ENCODE assay signal across 10 cellular contexts in the genomic region with DNA sequence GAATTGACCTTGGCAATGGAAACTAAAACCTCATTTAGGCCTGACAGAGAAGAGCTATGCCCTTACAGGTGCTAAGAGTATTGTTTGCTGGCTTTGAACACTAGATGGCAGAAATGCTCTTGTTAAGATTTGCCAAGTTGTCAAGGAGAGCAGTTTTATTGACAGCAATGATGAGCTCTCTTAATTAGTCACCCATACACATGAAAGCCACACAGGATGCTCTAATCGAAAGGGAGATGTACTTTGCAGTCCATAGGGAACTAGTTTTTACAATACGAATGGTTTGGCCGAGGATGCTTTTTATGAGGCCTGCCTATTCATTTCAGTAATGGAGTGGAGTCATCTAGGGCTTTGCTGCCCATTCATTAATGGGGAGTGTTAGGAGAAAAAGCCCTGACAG. TPM values are rescaled to one million over a fixed set of nuclear protein-coding genes. Genes with fewer than 3 reads are reported as not detected.
DNase-seq lines count a peak whose midpoint lies in the region; ATAC-seq, FAIRE-seq and TF ChIP-seq lines count a peak whose summit lies in the region.
"Had no signal": no experiment of that assay in that cellular context is flagged by ENCODE, and none has a peak within 500 bp of the region (broad histone marks: within the 10 kb centered on the region; RNA-seq: fewer than 3 reads in every experiment).

No MANE protein-coding gene starts in this region.

- no peaks in the 10 kb centered on the region for H3K9me3 Mint-ChIP-seq in glutamatergic neuron (ENCODE audit: unreplicated experiment)
- H3K9me3 Mint-ChIP-seq: stimulated activated naive CD8-positive, alpha-beta T cell treated with anti-CD3 and anti-CD28 coated beads, Interleukin-15, Interleukin-2, amounts not matched to agents 100 ng/mL and 50 ng/mL, for 24 hours had no signal

- peak; percentile 19 for DNase-seq in NCI-H1436 (lab: John Stamatoyannopoulos, UW)
- DNase-seq in NCI-H1436 treated with DMSO at 0.1 percent for 48 hours (lab: John Stamatoyannopoulos, UW) = no peak
- DNase-seq in SHP77 (lab: John Stamatoyannopoulos, UW) = peak; percentile 25 to 44
- no peak for DNase-seq in glutamatergic neuron
- DNase-seq in urothelium cell line (ENCODE audit: low spot score) = peak; percentile 57
- no peak for DNase-seq in C1 segment of cervical spinal cord (lab: John Stamatoyannopoulos, UW)

- peaks cover 4% of the 10 kb centered on the region for H3K4me1 Mint-ChIP-seq in glutamatergic neuron (ENCODE audit: low read depth, unreplicated experiment)

- H3K4me3 Mint-ChIP-seq in glutamatergic neuron (ENCODE audit: unreplicated experiment) = no peak overlapping the region
- H3K4me3 Mint-ChIP-seq: B cell; stimulated activated naive CD8-positive, alpha-beta T cell treated with anti-CD3 and anti-CD28 coated beads, Interleukin-15, Interleukin-2, amounts not matched to agents 100 ng/mL and 50 ng/mL, for 24 hours had no signal

- ATAC-seq in GM21528 (IDR thresholded peaks at IDR 0.05; ENCODE audit: low FRiP score, unreplicated experiment) (peak; percentile 92), HG03571 (IDR thresholded peaks at IDR 0.05; ENCODE audit: unreplicated experiment) (peak; percentile 95)

- peak; percentile 36 for TF ChIP-seq CTCF in glutamatergic neuron (IDR thresholded peaks at IDR 0.05; ENCODE audit: partially characterized antibody, unreplicated experiment)

- no peak overlapping the region for H3K27ac Mint-ChIP-seq in glutamatergic neuron (ENCODE audit: unreplicated experiment)
- H3K27ac Mint-ChIP-seq: B cell; stimulated activated naive CD8-positive, alpha-beta T cell treated with anti-CD3 and anti-CD28 coated beads, Interleukin-15, Interleukin-2, amounts not matched to agents 100 ng/mL and 50 ng/mL, for 24 hours had no signal

- no peaks in the 10 kb centered on the region for H3K36me3 Mint-ChIP-seq in glutamatergic neuron (ENCODE audit: unreplicated experiment)

- no peaks in the 10 kb centered on the region for H3K27me3 Mint-ChIP-seq in glutamatergic neuron (ENCODE audit: unreplicated experiment)
- H3K27me3 Mint-ChIP-seq: B cell; stimulated activated naive CD8-positive, alpha-beta T cell treated with anti-CD3 and anti-CD28 coated beads, Interleukin-15, Interleukin-2, amounts not matched to agents 100 ng/mL and 50 ng/mL, for 24 hours had no signal

- peak; percentile 84 for FAIRE-seq in urothelium cell line (lab: Jason Lieb, UNC)

RNA-seq across cellular contexts. Expression of a gene that starts 45.4 kb away (rescaled TPM):
- total RNA-seq in glutamatergic neuron (ENCODE audit: unreplicated experiment) = not detected
- total RNA-seq: B cell had no signal

Comparison
In these comparisons a context has a peak if more than half of its experiments do, and no peak if none do; other contexts are left out.
1. DNase-seq: peak in NCI-H1436 (single experiment), SHP77 (2 of 2) and urothelium cell line (single experiment); none in NCI-H1436 treated with DMSO at 0.1 percent for 48 hours (single experiment), glutamatergic neuron (single experiment) and C1 segment of cervical spinal cord (0 of 14).